ENCODE assay signal across 7 cellular contexts in genomic region chr1:1658583-1659549, GRCh38.
A peak's percentile ranks its signal among the peaks of the same experiment; 100 is the strongest.
DNase-seq lines count a peak whose midpoint lies in the region; ATAC-seq and TF ChIP-seq lines count a peak whose summit lies in the region.
"Not testable (repeated sequence)": the region's sequence is repeated elsewhere in the genome, so short reads cannot be mapped to it uniquely, and the experiment has no call there.

CDK11B (minus strand) TSS chr1:1659004; CDS start chr1:1657485, 1,519 bp downstream.

- H3K4me3 ChIP-seq in astrocyte of the cerebellum (ENCODE audit: low read depth, low read length), result peak within 1 kb of the TSS; percentile 54

- in situ Hi-C loops in astrocyte of the cerebellum (cut with HindIII; ENCODE audit: low sequenced_read_pairs), result not testable (repeated sequence)

- ATAC-seq in GM18508 (IDR thresholded peaks at IDR 0.05; ENCODE audit: insufficient read depth, unreplicated experiment) (peak; percentile 64), HG03025 (IDR thresholded peaks at IDR 0.05; ENCODE audit: low FRiP score, unreplicated experiment) (peak; percentile 89)

- DNase-seq in NCI-H2029 treated with DMSO at 0.1 percent for 48 hours (lab: John Stamatoyannopoulos, UW) (peak; percentile 28), T-helper 9 cell (peak; percentile 93), astrocyte of the cerebellum (ENCODE audit: low read depth) (peak; percentile 94), hepatic stellate cell (ENCODE audit: low spot score) (peak; percentile 95), retina (peak; percentile 99)

- TF ChIP-seq CTCF in astrocyte of the cerebellum (IDR thresholded peaks at IDR 0.05; ENCODE audit: low read depth, low read length, missing control alignments), result peak; percentile 14

Comparison
In these comparisons a context has a peak if more than half of its experiments do, and no peak if none do; other contexts are left out.
1. Peak in every context shown above with its lines: DNase-seq, ATAC-seq and H3K4me3 ChIP-seq.
2. DNase-seq: peak in every context shown above with its lines; median percentile 99 in retina; 95 in hepatic stellate cell; 94 in astrocyte of the cerebellum; 93 in T-helper 9 cell; 28 in NCI-H2029 treated with DMSO at 0.1 percent for 48 hours.